ENCODE assay signal across 30 cellular contexts in genomic region chr10:65544756-65545155, GRCh38.
"Had no signal": no experiment of that assay in that cellular context is flagged by ENCODE, and none has a peak within 500 bp of the region (broad histone marks: within the 10 kb centered on the region; RNA-seq: fewer than 3 reads in every experiment).

No MANE protein-coding gene starts in this region.

- H3K4me3 ChIP-seq: coronary artery, esophagus squamous epithelium, gastroesophageal sphincter, heart right ventricle had no signal

- H3K4me1 ChIP-seq: esophagus squamous epithelium, gastroesophageal sphincter, heart right ventricle had no signal

- H3K27me3 ChIP-seq: brain microvascular endothelial cell, esophagus squamous epithelium, gastroesophageal sphincter, heart right ventricle had no signal

- ATAC-seq: activated CD4-positive, CD25-positive, alpha-beta regulatory T cell treated with anti-CD3 and anti-CD28 coated beads, Interleukin-2, amount 50 U/mL, for 24 hours; activated CD8-positive, alpha-beta T cell treated with anti-CD3 and anti-CD28 coated beads for 36 hours; activated T-cell treated with anti-CD3 and anti-CD28 coated beads, Interleukin-2, amount 50 U/mL, for 4 hours; activated T-helper 17 cell treated with anti-CD3 and anti-CD28 coated beads, Interleukin-2, amount 50 U/mL, for 72 hours; effector memory CD8-positive, alpha-beta T cell; gastroesophageal sphincter; heart right ventricle; T-helper 17 cell had no signal

- DNase-seq: activated B cell treated with CpG ODN at 0.5 μM for 24 hours; activated CD4-positive, alpha-beta T cell treated with anti-CD3 and anti-CD28 coated beads for 48 hours; activated CD4-positive, alpha-beta T cell treated with anti-CD3 and anti-CD28 coated beads, Interleukin-2, amount 50 U/mL, for 1 hour; activated CD4-positive, alpha-beta T cell treated with anti-CD3 and anti-CD28 coated beads, Interleukin-2, amount 50 U/mL, for 48 hours; activated CD8-positive, alpha-beta memory T cell treated with anti-CD3 and anti-CD28 coated beads for 24 hours; activated CD8-positive, alpha-beta T cell treated with anti-CD3 and anti-CD28 coated beads for 36 hours; activated effector memory CD4-positive, alpha-beta T cell treated with Interleukin-2 at 50 U/mL for 16 hours; activated gamma-delta T cell treated with Interleukin-2 at 50 U/mL for 16 hours; activated naive CD4-positive, alpha-beta T cell treated with anti-CD3 and anti-CD28 coated beads, Interleukin-2, amount 50 U/mL, for 16 hours; activated naive CD4-positive, alpha-beta T cell treated with Interleukin-2 at 50 U/mL for 16 hours; activated T-cell treated with anti-CD3 and anti-CD28 coated beads, Interleukin-2, amount 50 U/mL, for 4 hours; amniotic stem cell; anterior cingulate cortex; brain microvascular endothelial cell; dermis blood vessel endothelial cell; effector CD4-positive, alpha-beta T cell; effector memory CD8-positive, alpha-beta T cell; esophagus squamous epithelium; foreskin melanocyte; heart right ventricle; T-helper 17 cell; T1000; WERI-Rb-1 had no signal

- H3K9me3 ChIP-seq: esophagus squamous epithelium, gastroesophageal sphincter had no signal

- H3K36me3 ChIP-seq: brain microvascular endothelial cell, esophagus squamous epithelium, gastroesophageal sphincter, heart right ventricle, WERI-Rb-1 had no signal

- H3K27ac ChIP-seq: brain microvascular endothelial cell, coronary artery, epithelial cell of prostate, esophagus squamous epithelium, gastroesophageal sphincter, heart right ventricle, WERI-Rb-1 had no signal

- FAIRE-seq: astrocyte, bronchial epithelial cell had no signal
